In the genomic region with DNA sequence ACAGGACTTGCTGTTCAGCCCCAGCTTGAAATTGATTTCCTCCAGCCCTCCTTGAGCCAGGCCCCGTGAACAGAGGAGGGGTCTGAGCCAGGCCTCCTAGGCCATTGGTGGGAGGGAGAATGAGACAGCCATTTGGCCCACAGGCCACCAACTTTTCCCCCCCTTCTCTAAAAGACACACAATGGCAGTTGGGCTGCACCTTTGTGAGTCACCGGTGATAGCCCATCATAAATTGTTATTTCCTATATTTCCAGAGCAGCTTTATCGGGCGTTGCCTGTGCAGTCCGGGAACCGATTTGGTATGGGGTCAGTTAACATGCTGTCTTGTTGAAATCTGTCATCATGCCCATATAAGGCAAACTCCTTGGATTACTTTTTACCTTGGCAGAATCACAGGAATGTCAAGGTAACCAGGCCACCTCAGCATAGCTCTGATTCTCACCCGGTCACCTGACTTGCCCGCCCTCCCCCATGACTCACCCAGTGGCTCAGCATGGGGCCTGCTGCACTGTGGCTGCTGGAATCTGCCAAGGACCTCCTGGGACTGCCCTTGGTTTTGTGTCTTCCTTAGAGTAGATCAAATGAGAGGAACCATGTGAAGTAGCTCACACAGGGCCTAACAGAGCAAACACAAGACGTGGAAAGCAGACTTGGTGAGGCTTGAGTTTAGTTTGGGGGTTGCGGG, we compare ENCODE assay signal across 8 cellular contexts. TPM values are rescaled to one million over a fixed set of nuclear protein-coding genes. Genes with fewer than 3 reads are reported as not detected.
DNase-seq lines count a peak whose midpoint lies in the region.

No MANE protein-coding gene starts in this region.

- H3K9me3 ChIP-seq in skeletal muscle satellite cell (replicated peaks; ENCODE audit: low read length) = no peaks in the 10 kb centered on the region

- H3K4me3 ChIP-seq in skeletal muscle satellite cell (ENCODE audit: low read length) = peak overlapping the region; percentile 47

- peak overlapping the region; percentile 80 for H3K9ac ChIP-seq in skeletal muscle satellite cell (ENCODE audit: low read depth, low read length)

- peaks cover 37% of the 10 kb centered on the region for H3K36me3 ChIP-seq in skeletal muscle satellite cell (ENCODE audit: insufficient read depth, low read length)

- H3K4me1 ChIP-seq in skeletal muscle satellite cell (ENCODE audit: control insufficient read depth, insufficient read depth, low read length) = peaks cover 97% of the 10 kb centered on the region

- H3K4me2 ChIP-seq in skeletal muscle satellite cell (ENCODE audit: low read length) = peak overlapping the region; percentile 71

- DNase-seq in AG20443 (ENCODE audit: low spot score) (peak; percentile 86), HS-5 (ENCODE audit: low read depth) (peak; percentile 94), SW 1271 (lab: John Stamatoyannopoulos, UW) (peak; percentile 65 to 89), astrocyte of the hippocampus (ENCODE audit: low read depth, low spot score) (peak; percentile 99), iPS DF 4.7 (ENCODE audit: extremely low read depth, low spot score) (peak; percentile 90), NCI-H1436 (lab: John Stamatoyannopoulos, UW) (no peak), cortex of kidney (lab: John Stamatoyannopoulos, UW) (no peak)

- H3K27me3 ChIP-seq in skeletal muscle satellite cell (ENCODE audit: control insufficient read depth, insufficient read depth, low read length) = no peaks in the 10 kb centered on the region

RNA-seq across cellular contexts. Expression of gene ACTN4, which starts 36.1 kb away (rescaled TPM):
- 162 and 238 TPM in 2 replicates for total RNA-seq in skeletal muscle satellite cell (2012; rRNA removed)

Comparison
In these comparisons a context has a peak if more than half of its experiments do, and no peak if none do; other contexts are left out.
1. DNase-seq: peak in AG20443 (single experiment), HS-5 (single experiment), SW 1271 (2 of 2), astrocyte of the hippocampus (single experiment) and iPS DF 4.7 (single experiment); none in NCI-H1436 (single experiment) and cortex of kidney (single experiment).